In genomic region chr6:124926435-124926834, GRCh38 we compare ENCODE assay signal across 27 cellular contexts.
"Had no signal": no experiment of that assay in that cellular context is flagged by ENCODE, and none has a peak within 500 bp of the region (broad histone marks: within the 10 kb centered on the region; RNA-seq: fewer than 3 reads in every experiment).

No MANE protein-coding gene starts in this region.

- H3K27me3 ChIP-seq: ascending aorta, brain microvascular endothelial cell, esophagus squamous epithelium, gastroesophageal sphincter had no signal

- H3K4me1 ChIP-seq: ascending aorta, esophagus squamous epithelium had no signal

- H3K4me3 ChIP-seq: ascending aorta, coronary artery, esophagus squamous epithelium, gastroesophageal sphincter had no signal

- H3K27ac ChIP-seq: ascending aorta, brain microvascular endothelial cell, coronary artery, epithelial cell of prostate, esophagus squamous epithelium, gastroesophageal sphincter had no signal

- ATAC-seq: activated CD4-positive, alpha-beta T cell treated with anti-CD3 and anti-CD28 coated beads for 36 hours; activated CD8-positive, alpha-beta memory T cell treated with anti-CD3 and anti-CD28 coated beads, Interleukin-2, amount 10 ng/mL, durations not matched to agents 7 days and 5 days; activated CD8-positive, alpha-beta T cell treated with anti-CD3 and anti-CD28 coated beads, Interleukin-2, amount 10 ng/mL, durations not matched to agents 7 days and 5 days; activated naive CD4-positive, alpha-beta T cell treated with anti-CD3 and anti-CD28 coated beads, Interleukin-2, amount 50 U/mL, for 72 hours; gastroesophageal sphincter had no signal

- FAIRE-seq: bronchial epithelial cell, endometrium, endothelial cell of umbilical vein had no signal

- DNase-seq: activated CD4-positive, alpha-beta memory T cell treated with anti-CD3 and anti-CD28 coated beads for 36 hours; activated CD4-positive, alpha-beta T cell treated with anti-CD3 and anti-CD28 coated beads for 36 hours; activated CD4-positive, alpha-beta T cell treated with anti-CD3 and anti-CD28 coated beads, Interleukin-2, amount 10 ng/mL, durations not matched to agents 24 days and 14 days; activated CD4-positive, CD25-positive, alpha-beta regulatory T cell; activated CD4-positive, CD25-positive, alpha-beta regulatory T cell treated with anti-CD3 and anti-CD28 coated beads, Interleukin-2, amount 50 U/mL, for 72 hours; activated CD8-positive, alpha-beta memory T cell treated with anti-CD3 and anti-CD28 coated beads, Interleukin-2, amount 10 ng/mL, durations not matched to agents 7 days and 5 days; activated CD8-positive, alpha-beta memory T cell treated with anti-CD3 and anti-CD28 coated beads, Interleukin-2, amount 50 U/mL, for 4 hours; activated CD8-positive, alpha-beta T cell treated with anti-CD3 and anti-CD28 coated beads, Interleukin-2, amount 10 ng/mL, durations not matched to agents 7 days and 5 days; activated effector memory CD4-positive, alpha-beta T cell treated with anti-CD3 and anti-CD28 coated beads, Interleukin-2, amount 50 U/mL, for 16 hours; activated naive CD4-positive, alpha-beta T cell; activated naive CD4-positive, alpha-beta T cell treated with anti-CD3 and anti-CD28 coated beads, Interleukin-2, amount 10 ng/mL, durations not matched to agents 7 days and 5 days; activated naive CD8-positive, alpha-beta T cell treated with anti-CD3 and anti-CD28 coated beads, Interleukin-2, amount 10 ng/mL, durations not matched to agents 7 days and 5 days; activated T-cell treated with anti-CD3 and anti-CD28 coated beads, Interleukin-2, amount 50 U/mL, for 1 hour; activated T-cell treated with anti-CD3 and anti-CD28 coated beads, Interleukin-2, amount 50 U/mL, for 48 hours; brain microvascular endothelial cell; effector CD4-positive, alpha-beta T cell; esophagus squamous epithelium; foreskin melanocyte; T-helper 2 cell had no signal

- H3K9me3 ChIP-seq: ascending aorta, esophagus squamous epithelium, gastroesophageal sphincter had no signal

- H3K36me3 ChIP-seq: ascending aorta, brain microvascular endothelial cell, esophagus squamous epithelium, gastroesophageal sphincter had no signal
